23 cellular contexts compared by ENCODE assay signal in the genomic region with DNA sequence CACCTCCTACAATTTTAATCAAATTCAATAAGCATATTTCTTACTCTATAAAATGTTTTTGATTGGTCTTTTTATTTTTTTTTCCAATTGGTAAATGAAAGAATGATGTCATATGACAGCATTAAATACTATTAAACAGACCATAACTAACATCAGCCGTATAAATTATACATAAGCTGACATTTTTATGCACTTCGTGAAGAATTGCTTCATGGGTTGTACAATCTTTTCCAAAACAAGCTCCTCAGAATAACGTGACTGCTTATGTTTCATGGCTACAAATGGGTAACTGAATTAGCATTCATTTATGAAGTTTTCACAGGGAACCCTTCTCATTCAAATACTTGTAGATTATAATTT.
DNase-seq lines count a peak whose midpoint lies in the region; ATAC-seq and TF ChIP-seq lines count a peak whose summit lies in the region.
"Had no signal": no experiment of that assay in that cellular context is flagged by ENCODE, and none has a peak within 500 bp of the region (broad histone marks: within the 10 kb centered on the region; RNA-seq: fewer than 3 reads in every experiment).

No MANE protein-coding gene starts in this region.

- H3K27ac ChIP-seq in brain microvascular endothelial cell = peak overlapping the region; percentile 43
- H3K27ac ChIP-seq in mesenchymal stem cell (ENCODE audit: low read length, poor library complexity, severe bottlenecking) = no peak overlapping the region
- H3K27ac ChIP-seq in tibial artery = peak overlapping the region; percentile 43 to 58
- H3K27ac ChIP-seq: cardiac muscle cell had no signal

- no peak overlapping the region for H4K8ac ChIP-seq in mesenchymal stem cell (ENCODE audit: low read length)

- intact Hi-C loops in tibial artery (cut with DNase I; ENCODE audit: low total_unique reads) = no loop called here

- H3K4me1 ChIP-seq in mesenchymal stem cell (ENCODE audit: control insufficient read depth, insufficient read depth, low read depth, low read length) = no peaks in the 10 kb centered on the region
- peaks cover 0 to 38% (median 32%) of the 10 kb centered on the region in 4 donors for H3K4me1 ChIP-seq in tibial artery
- H3K4me1 ChIP-seq in BE2C = peaks cover 3% of the 10 kb centered on the region; the same call in 1 of the 2 replicates
- H3K4me1 ChIP-seq: HAP-1 had no signal

- DNase-seq in HEK293T (ENCODE audit: extremely low spot score) (no peak), brain microvascular endothelial cell (no peak), mesenchymal stem cell (no peak), tibial artery (no peak), BE2C (no peak)
- DNase-seq in activated CD4-positive, alpha-beta T cell treated with anti-CD3 and anti-CD28 coated beads, Interleukin-2, amount 50 U/mL, for 1 hour = no peak
- DNase-seq: activated CD8-positive, alpha-beta T cell treated with anti-CD3 and anti-CD28 coated beads for 36 hours; activated gamma-delta T cell treated with Interleukin-2 at 50 U/mL for 16 hours; AML-193; CD8-positive, alpha-beta memory T cell; DMS153; GDM1; hippocampal formation; NCI-H2171; NCI-H524 treated with DMSO at 0.1 percent for 48 hours; nucleus accumbens; retina had no signal

- no peak overlapping the region for H2BK5ac ChIP-seq in mesenchymal stem cell (ENCODE audit: low read depth, low read length, poor library complexity, severe bottlenecking)

- H3K23ac ChIP-seq in mesenchymal stem cell (ENCODE audit: low read length in 2 of 2) = no peak overlapping the region

- no peak overlapping the region for H3K18ac ChIP-seq in mesenchymal stem cell (ENCODE audit: low read depth in 1 of 2, low read length in 2 of 2)

- ATAC-seq in HG03139 (IDR thresholded peaks at IDR 0.05; ENCODE audit: unreplicated experiment) = no peak
- ATAC-seq: activated CD4-positive, CD25-positive, alpha-beta regulatory T cell treated with anti-CD3 and anti-CD28 coated beads, Interleukin-2, amount 50 U/mL, for 24 hours; activated CD8-positive, alpha-beta T cell treated with anti-CD3 and anti-CD28 coated beads for 36 hours; K562 had no signal

- no peaks in the 10 kb centered on the region for H3K79me1 ChIP-seq in mesenchymal stem cell (replicated peaks; ENCODE audit: low read length, poor library complexity, severe bottlenecking)

- H2AK5ac ChIP-seq in mesenchymal stem cell (ENCODE audit: low read length, severe bottlenecking) = no peak overlapping the region

- POLR2A ChIA-PET in HEK293T (lab: Yijun Ruan, JAX) = no interaction called here

- in situ Hi-C loops in brain microvascular endothelial cell (cut with HindIII; ENCODE audit: low pct_ligation_motif_present, low sequenced_read_pairs) = no loop called here

- 82% methylated on average over 3 of the region's 3 CpGs for WGBS in mesenchymal stem cell

- no peak overlapping the region for H2BK12ac ChIP-seq in mesenchymal stem cell (ENCODE audit: low read length in 2 of 2)

- H3K36me3 ChIP-seq in brain microvascular endothelial cell (replicated peaks) (no peaks in the 10 kb centered on the region), mesenchymal stem cell (ENCODE audit: control insufficient read depth in 1 of 2, insufficient read depth in 2 of 2, low read depth in 1 of 2, low read length in 2 of 2) (no peaks in the 10 kb centered on the region), tibial artery (no peaks in the 10 kb centered on the region), BE2C (no peaks in the 10 kb centered on the region)
- H3K36me3 ChIP-seq: adrenal gland, cardiac muscle cell, HAP-1 had no signal

- no peak overlapping the region for H2AFZ ChIP-seq in mesenchymal stem cell (ENCODE audit: low read depth, low read length)

- H3K9me3 ChIP-seq in mesenchymal stem cell (ENCODE audit: control insufficient read depth, low read length) (no peaks in the 10 kb centered on the region), tibial artery (no peaks in the 10 kb centered on the region), BE2C (no peaks in the 10 kb centered on the region)
- H3K9me3 ChIP-seq: adrenal gland, HAP-1 had no signal

- H3K4me3 ChIP-seq in brain microvascular endothelial cell (ENCODE audit: low read depth, low read length) (no peak overlapping the region), mesenchymal stem cell (ENCODE audit: insufficient read depth in 1 of 2, low read depth in 1 of 2, low read length in 2 of 2) (peak overlapping the region in 1 of 2 experiments; percentile 42), tibial artery (no peak overlapping the region), BE2C (ENCODE audit: low read depth, low read length) (no peak overlapping the region)
- H3K4me3 ChIP-seq: adrenal gland, cardiac muscle cell, HAP-1, K562 had no signal

- H3K27me3 ChIP-seq in brain microvascular endothelial cell (replicated peaks) (no peaks in the 10 kb centered on the region), mesenchymal stem cell (ENCODE audit: control insufficient read depth in 1 of 2, insufficient read depth in 1 of 2, low read length in 2 of 2) (peaks cover 0 to 3% of the 10 kb centered on the region in 2 experiments), tibial artery (no peaks in the 10 kb centered on the region), BE2C (no peaks in the 10 kb centered on the region)
- H3K27me3 ChIP-seq: adrenal gland had no signal

- CTCF ChIA-PET in HEK293T (lab: Yijun Ruan, JAX) = no interaction called here

- no peak overlapping the region for H2BK15ac ChIP-seq in mesenchymal stem cell (ENCODE audit: low read depth, poor library complexity, severe bottlenecking)

- H4K91ac ChIP-seq in mesenchymal stem cell (ENCODE audit: low read length) = no peak overlapping the region

- no peak overlapping the region for H2BK120ac ChIP-seq in mesenchymal stem cell (ENCODE audit: low read depth, low read length)

- no peak overlapping the region for H3K14ac ChIP-seq in mesenchymal stem cell (ENCODE audit: low read length in 2 of 2)

- no peak overlapping the region for H3K4me2 ChIP-seq in mesenchymal stem cell (ENCODE audit: low read length, poor library complexity, severe bottlenecking)

- H3K4ac ChIP-seq in mesenchymal stem cell (ENCODE audit: low read depth in 1 of 2, low read length in 2 of 2) = no peak overlapping the region

- peak overlapping the region; percentile 71 for H3K9ac ChIP-seq in mesenchymal stem cell (ENCODE audit: low read length)

- TF ChIP-seq CTCF in brain microvascular endothelial cell (IDR thresholded peaks at IDR 0.05; ENCODE audit: low read depth, low read length, missing control alignments) = no peak
- no peak for TF ChIP-seq CTCF in tibial artery (IDR thresholded peaks at IDR 0.05)
- TF ChIP-seq CTCF in BE2C (IDR thresholded peaks at IDR 0.05; ENCODE audit: low read depth, low read length) = no peak

TF ChIP-seq in HEK293T, 16 proteins besides CTCF, POLR2A, EP300 and RAD21:
- no peak for TF ChIP-seq FOXA1 (IDR thresholded peaks at IDR 0.05)
- TF ChIP-seq, protein P1, sequence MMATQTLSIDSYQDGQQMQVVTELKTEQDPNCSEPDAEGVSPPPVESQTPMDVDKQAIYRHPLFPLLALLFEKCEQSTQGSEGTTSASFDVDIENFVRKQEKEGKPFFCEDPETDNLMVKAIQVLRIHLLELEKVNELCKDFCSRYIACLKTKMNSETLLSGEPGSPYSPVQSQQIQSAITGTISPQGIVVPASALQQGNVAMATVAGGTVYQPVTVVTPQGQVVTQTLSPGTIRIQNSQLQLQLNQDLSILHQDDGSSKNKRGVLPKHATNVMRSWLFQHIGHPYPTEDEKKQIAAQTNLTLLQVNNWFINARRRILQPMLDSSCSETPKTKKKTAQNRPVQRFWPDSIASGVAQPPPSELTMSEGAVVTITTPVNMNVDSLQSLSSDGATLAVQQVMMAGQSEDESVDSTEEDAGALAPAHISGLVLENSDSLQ (IDR thresholded peaks at IDR 0.05) = peak; percentile 75
